ENCODE assay signal across 1 cellular context in genomic region chr4:118280501-118281218, GRCh38.
TF ChIP-seq lines count a peak whose summit lies in the region.

No MANE protein-coding gene starts in this region.

TF ChIP-seq in HCT116, 20 proteins besides CTCF, POLR2A, EP300 and RAD21 (continued from another document):
- TF ChIP-seq ELF1 (IDR thresholded peaks at IDR 0.05; ENCODE audit: borderline replicate concordance, low read depth) (no peak; the same call in 1 of the 2 replicates), EZH2 (IDR thresholded peaks at IDR 0.05) (no peak), MAX (IDR thresholded peaks at IDR 0.05) (peak; percentile 53)
